ENCODE assay signal across 1 cellular context in the genomic region with DNA sequence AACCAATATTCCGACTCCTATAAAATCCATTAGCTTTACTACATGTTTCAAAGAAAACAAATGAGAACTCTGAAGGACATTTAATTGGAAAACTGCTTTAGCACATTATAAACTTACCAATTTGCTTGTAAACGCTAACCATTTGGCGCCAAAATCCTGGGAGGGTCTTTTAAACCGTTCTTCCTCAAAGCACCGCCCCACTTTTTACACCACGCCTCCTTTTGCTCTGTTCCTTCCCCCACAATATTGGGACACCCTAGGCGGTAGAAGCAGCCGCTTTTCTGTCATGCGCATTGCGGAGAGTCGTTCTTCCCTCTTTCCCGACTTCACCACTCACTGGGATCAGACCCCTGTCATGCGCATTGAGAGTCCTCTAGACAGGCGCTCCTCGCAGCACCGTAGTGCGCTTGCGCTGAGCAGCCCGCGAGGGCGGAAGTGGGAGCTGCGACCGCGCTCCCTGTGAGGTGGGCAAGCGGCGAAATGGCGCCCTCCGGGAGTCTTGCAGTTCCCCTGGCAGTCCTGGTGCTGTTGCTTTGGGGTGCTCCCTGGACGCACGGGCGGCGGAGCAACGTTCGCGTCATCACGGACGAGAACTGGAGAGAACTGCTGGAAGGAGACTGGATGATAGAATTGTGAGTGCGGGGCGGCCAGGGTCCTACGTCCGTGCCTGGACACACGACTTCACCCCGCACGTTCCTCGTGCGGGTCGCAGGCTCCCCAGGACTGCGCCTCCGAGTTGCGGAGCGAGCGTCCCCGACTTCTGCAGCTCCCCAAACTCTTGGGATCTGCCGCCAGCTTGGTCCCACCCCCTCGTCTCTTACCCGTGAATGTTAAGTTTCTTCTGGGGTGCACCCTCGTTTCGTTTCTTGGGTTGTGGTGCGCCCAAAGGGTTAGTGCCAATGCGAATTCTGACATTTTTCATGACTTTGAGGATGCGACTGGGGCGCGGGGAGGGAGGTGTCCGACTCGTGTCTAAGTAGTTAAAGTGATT.
TF ChIP-seq lines count a peak whose summit lies in the region.

A gene with protein sequence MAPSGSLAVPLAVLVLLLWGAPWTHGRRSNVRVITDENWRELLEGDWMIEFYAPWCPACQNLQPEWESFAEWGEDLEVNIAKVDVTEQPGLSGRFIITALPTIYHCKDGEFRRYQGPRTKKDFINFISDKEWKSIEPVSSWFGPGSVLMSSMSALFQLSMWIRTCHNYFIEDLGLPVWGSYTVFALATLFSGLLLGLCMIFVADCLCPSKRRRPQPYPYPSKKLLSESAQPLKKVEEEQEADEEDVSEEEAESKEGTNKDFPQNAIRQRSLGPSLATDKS (plus strand): TSS at position 435 of the 991 bp plus-strand sequence. CDS start 46 bp downstream, at position 481.

TF ChIP-seq in HepG2, 621 proteins besides CTCF, POLR2A, EP300 and RAD21 (continued from another document and continues in another):
- TF ChIP-seq, protein P1, sequence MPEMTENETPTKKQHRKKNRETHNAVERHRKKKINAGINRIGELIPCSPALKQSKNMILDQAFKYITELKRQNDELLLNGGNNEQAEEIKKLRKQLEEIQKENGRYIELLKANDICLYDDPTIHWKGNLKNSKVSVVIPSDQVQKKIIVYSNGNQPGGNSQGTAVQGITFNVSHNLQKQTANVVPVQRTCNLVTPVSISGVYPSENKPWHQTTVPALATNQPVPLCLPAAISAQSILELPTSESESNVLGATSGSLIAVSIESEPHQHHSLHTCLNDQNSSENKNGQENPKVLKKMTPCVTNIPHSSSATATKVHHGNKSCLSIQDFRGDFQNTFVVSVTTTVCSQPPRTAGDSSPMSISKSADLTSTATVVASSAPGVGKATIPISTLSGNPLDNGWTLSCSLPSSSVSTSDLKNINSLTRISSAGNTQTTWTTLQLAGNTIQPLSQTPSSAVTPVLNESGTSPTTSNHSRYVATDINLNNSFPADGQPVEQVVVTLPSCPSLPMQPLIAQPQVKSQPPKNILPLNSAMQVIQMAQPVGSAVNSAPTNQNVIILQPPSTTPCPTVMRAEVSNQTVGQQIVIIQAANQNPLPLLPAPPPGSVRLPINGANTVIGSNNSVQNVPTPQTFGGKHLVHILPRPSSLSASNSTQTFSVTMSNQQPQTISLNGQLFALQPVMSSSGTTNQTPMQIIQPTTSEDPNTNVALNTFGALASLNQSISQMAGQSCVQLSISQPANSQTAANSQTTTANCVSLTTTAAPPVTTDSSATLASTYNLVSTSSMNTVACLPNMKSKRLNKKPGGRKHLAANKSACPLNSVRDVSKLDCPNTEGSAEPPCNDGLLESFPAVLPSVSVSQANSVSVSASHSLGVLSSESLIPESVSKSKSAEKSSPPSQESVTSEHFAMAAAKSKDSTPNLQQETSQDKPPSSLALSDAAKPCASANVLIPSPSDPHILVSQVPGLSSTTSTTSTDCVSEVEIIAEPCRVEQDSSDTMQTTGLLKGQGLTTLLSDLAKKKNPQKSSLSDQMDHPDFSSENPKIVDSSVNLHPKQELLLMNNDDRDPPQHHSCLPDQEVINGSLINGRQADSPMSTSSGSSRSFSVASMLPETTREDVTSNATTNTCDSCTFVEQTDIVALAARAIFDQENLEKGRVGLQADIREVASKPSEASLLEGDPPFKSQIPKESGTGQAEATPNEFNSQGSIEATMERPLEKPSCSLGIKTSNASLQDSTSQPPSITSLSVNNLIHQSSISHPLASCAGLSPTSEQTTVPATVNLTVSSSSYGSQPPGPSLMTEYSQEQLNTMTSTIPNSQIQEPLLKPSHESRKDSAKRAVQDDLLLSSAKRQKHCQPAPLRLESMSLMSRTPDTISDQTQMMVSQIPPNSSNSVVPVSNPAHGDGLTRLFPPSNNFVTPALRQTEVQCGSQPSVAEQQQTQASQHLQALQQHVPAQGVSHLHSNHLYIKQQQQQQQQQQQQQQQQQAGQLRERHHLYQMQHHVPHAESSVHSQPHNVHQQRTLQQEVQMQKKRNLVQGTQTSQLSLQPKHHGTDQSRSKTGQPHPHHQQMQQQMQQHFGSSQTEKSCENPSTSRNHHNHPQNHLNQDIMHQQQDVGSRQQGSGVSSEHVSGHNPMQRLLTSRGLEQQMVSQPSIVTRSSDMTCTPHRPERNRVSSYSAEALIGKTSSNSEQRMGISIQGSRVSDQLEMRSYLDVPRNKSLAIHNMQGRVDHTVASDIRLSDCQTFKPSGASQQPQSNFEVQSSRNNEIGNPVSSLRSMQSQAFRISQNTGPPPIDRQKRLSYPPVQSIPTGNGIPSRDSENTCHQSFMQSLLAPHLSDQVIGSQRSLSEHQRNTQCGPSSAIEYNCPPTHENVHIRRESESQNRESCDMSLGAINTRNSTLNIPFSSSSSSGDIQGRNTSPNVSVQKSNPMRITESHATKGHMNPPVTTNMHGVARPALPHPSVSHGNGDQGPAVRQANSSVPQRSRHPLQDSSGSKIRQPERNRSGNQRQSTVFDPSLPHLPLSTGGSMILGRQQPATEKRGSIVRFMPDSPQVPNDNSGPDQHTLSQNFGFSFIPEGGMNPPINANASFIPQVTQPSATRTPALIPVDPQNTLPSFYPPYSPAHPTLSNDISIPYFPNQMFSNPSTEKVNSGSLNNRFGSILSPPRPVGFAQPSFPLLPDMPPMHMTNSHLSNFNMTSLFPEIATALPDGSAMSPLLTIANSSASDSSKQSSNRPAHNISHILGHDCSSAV (CRISPR knock-in tag; IDR thresholded peaks at IDR 0.05; ENCODE audit: borderline replicate concordance), result no peak
- peak; percentile 83; the same call in 1 of the 2 replicates for TF ChIP-seq DNMT1 (CRISPR knock-in tag; IDR thresholded peaks at IDR 0.05)
- no peak for TF ChIP-seq THYN1 (CRISPR knock-in tag; IDR thresholded peaks at IDR 0.05; ENCODE audit: borderline replicate concordance, low read depth)
- TF ChIP-seq ZNF557 (CRISPR knock-in tag; IDR thresholded peaks at IDR 0.05), result no peak
- no peak for TF ChIP-seq PHB2 (IDR thresholded peaks at IDR 0.05; ENCODE audit: partially characterized antibody)
- TF ChIP-seq PAWR (CRISPR knock-in tag; IDR thresholded peaks at IDR 0.05; ENCODE audit: borderline replicate concordance), result no peak
- no peak for TF ChIP-seq ZNF709 (CRISPR knock-in tag; IDR thresholded peaks at IDR 0.05)
- TF ChIP-seq, protein P2, sequence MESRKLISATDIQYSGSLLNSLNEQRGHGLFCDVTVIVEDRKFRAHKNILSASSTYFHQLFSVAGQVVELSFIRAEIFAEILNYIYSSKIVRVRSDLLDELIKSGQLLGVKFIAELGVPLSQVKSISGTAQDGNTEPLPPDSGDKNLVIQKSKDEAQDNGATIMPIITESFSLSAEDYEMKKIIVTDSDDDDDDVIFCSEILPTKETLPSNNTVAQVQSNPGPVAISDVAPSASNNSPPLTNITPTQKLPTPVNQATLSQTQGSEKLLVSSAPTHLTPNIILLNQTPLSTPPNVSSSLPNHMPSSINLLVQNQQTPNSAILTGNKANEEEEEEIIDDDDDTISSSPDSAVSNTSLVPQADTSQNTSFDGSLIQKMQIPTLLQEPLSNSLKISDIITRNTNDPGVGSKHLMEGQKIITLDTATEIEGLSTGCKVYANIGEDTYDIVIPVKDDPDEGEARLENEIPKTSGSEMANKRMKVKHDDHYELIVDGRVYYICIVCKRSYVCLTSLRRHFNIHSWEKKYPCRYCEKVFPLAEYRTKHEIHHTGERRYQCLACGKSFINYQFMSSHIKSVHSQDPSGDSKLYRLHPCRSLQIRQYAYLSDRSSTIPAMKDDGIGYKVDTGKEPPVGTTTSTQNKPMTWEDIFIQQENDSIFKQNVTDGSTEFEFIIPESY (CRISPR knock-in tag; IDR thresholded peaks at IDR 0.05), result no peak
- peak; percentile 64; the same call in 1 of the 2 replicates for TF ChIP-seq ZNF768 (CRISPR knock-in tag; IDR thresholded peaks at IDR 0.05)
- TF ChIP-seq NCOA1 (CRISPR knock-in tag; IDR thresholded peaks at IDR 0.05), result no peak
- TF ChIP-seq ZNF33B (CRISPR knock-in tag; IDR thresholded peaks at IDR 0.05), result 0 out of 2 replicates have a peak, but pooled peaks have one; percentile 55
- TF ChIP-seq MAFK (conservative IDR thresholded peaks at IDR 0.05 in 1 of 2, IDR thresholded peaks at IDR 0.05 in 1 of 2; ENCODE audit: low read length in 2 of 2), result no peak
- peak; percentile 95 for TF ChIP-seq SALL1 (CRISPR knock-in tag; IDR thresholded peaks at IDR 0.05)
- no peak; the same call in 1 of the 2 replicates for TF ChIP-seq ZFP36L1 (CRISPR knock-in tag; IDR thresholded peaks at IDR 0.05)
- no peak for TF ChIP-seq HOXD1 (CRISPR knock-in tag; IDR thresholded peaks at IDR 0.05)
- TF ChIP-seq, protein P3, sequence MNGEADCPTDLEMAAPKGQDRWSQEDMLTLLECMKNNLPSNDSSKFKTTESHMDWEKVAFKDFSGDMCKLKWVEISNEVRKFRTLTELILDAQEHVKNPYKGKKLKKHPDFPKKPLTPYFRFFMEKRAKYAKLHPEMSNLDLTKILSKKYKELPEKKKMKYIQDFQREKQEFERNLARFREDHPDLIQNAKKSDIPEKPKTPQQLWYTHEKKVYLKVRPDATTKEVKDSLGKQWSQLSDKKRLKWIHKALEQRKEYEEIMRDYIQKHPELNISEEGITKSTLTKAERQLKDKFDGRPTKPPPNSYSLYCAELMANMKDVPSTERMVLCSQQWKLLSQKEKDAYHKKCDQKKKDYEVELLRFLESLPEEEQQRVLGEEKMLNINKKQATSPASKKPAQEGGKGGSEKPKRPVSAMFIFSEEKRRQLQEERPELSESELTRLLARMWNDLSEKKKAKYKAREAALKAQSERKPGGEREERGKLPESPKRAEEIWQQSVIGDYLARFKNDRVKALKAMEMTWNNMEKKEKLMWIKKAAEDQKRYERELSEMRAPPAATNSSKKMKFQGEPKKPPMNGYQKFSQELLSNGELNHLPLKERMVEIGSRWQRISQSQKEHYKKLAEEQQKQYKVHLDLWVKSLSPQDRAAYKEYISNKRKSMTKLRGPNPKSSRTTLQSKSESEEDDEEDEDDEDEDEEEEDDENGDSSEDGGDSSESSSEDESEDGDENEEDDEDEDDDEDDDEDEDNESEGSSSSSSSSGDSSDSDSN (CRISPR knock-in tag; IDR thresholded peaks at IDR 0.05), result peak; percentile 90
- TF ChIP-seq PTBP1 (IDR thresholded peaks at IDR 0.05; ENCODE audit: low read depth, low read length, poor library complexity, severe bottlenecking), result no peak
- no peak for TF ChIP-seq ZNF790 (CRISPR knock-in tag; IDR thresholded peaks at IDR 0.05; ENCODE audit: borderline replicate concordance)
- TF ChIP-seq ATM (IDR thresholded peaks at IDR 0.05; ENCODE audit: borderline replicate concordance), result no peak
- no peak for TF ChIP-seq EHMT2 (IDR thresholded peaks at IDR 0.05; ENCODE audit: borderline replicate concordance, low read depth, low read length)
- peak; percentile 51; the same call in 1 of the 2 replicates for TF ChIP-seq SRY (CRISPR knock-in tag; IDR thresholded peaks at IDR 0.05)
- TF ChIP-seq NFE2L1 (CRISPR knock-in tag; IDR thresholded peaks at IDR 0.05; ENCODE audit: borderline replicate concordance), result no peak
- peak; percentile 56; the same call in 1 of the 2 replicates for TF ChIP-seq FOXK1 (CRISPR knock-in tag; IDR thresholded peaks at IDR 0.05; ENCODE audit: borderline replicate concordance, low read depth)
- TF ChIP-seq ZNF331 (CRISPR knock-in tag; IDR thresholded peaks at IDR 0.05), result peak; percentile 60; the same call in 1 of the 2 replicates
- peak; percentile 61; the same call in 1 of the 2 replicates for TF ChIP-seq ZNF616 (CRISPR knock-in tag; IDR thresholded peaks at IDR 0.05; ENCODE audit: low read depth)
- TF ChIP-seq, protein P4, sequence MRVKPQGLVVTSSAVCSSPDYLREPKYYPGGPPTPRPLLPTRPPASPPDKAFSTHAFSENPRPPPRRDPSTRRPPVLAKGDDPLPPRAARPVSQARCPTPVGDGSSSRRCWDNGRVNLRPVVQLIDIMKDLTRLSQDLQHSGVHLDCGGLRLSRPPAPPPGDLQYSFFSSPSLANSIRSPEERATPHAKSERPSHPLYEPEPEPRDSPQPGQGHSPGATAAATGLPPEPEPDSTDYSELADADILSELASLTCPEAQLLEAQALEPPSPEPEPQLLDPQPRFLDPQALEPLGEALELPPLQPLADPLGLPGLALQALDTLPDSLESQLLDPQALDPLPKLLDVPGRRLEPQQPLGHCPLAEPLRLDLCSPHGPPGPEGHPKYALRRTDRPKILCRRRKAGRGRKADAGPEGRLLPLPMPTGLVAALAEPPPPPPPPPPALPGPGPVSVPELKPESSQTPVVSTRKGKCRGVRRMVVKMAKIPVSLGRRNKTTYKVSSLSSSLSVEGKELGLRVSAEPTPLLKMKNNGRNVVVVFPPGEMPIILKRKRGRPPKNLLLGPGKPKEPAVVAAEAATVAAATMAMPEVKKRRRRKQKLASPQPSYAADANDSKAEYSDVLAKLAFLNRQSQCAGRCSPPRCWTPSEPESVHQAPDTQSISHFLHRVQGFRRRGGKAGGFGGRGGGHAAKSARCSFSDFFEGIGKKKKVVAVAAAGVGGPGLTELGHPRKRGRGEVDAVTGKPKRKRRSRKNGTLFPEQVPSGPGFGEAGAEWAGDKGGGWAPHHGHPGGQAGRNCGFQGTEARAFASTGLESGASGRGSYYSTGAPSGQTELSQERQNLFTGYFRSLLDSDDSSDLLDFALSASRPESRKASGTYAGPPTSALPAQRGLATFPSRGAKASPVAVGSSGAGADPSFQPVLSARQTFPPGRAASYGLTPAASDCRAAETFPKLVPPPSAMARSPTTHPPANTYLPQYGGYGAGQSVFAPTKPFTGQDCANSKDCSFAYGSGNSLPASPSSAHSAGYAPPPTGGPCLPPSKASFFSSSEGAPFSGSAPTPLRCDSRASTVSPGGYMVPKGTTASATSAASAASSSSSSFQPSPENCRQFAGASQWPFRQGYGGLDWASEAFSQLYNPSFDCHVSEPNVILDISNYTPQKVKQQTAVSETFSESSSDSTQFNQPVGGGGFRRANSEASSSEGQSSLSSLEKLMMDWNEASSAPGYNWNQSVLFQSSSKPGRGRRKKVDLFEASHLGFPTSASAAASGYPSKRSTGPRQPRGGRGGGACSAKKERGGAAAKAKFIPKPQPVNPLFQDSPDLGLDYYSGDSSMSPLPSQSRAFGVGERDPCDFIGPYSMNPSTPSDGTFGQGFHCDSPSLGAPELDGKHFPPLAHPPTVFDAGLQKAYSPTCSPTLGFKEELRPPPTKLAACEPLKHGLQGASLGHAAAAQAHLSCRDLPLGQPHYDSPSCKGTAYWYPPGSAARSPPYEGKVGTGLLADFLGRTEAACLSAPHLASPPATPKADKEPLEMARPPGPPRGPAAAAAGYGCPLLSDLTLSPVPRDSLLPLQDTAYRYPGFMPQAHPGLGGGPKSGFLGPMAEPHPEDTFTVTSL (CRISPR knock-in tag; IDR thresholded peaks at IDR 0.05; ENCODE audit: borderline replicate concordance), result 0 out of 2 replicates have a peak, but pooled peaks have one; percentile 28
- TF ChIP-seq RFXAP (CRISPR knock-in tag; IDR thresholded peaks at IDR 0.05; ENCODE audit: borderline replicate concordance), result no peak
- TF ChIP-seq, protein P5, sequence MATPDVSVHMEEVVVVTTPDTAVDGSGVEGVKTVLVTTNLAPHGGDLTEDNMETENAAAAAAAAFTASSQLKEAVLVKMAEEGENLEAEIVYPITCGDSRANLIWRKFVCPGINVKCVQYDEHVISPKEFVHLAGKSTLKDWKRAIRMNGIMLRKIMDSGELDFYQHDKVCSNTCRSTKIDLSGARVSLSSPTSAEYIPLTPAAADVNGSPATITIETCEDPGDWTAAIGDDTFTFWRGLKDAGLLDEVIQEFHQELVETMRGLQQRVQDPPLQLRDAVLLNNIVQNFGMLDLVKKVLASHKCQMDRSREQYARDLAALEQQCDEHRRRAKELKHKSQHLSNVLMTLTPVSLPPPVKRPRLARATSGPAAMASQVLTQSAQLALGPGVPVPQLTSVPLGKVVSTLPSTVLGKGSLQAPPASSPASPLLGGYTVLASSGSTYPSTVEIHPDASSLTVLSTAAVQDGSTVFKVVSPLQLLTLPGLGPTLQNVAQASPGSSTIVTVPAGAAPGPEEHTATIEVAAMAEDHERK (CRISPR knock-in tag; IDR thresholded peaks at IDR 0.05; ENCODE audit: low read depth), result no peak
- peak; percentile 61; the same call in 1 of the 2 replicates for TF ChIP-seq ZFY (CRISPR knock-in tag; IDR thresholded peaks at IDR 0.05)
- TF ChIP-seq KLF6 (CRISPR knock-in tag; IDR thresholded peaks at IDR 0.05), result no peak
- peak; percentile 39; the same call in 1 of the 2 replicates for TF ChIP-seq SMAD1 (CRISPR knock-in tag; IDR thresholded peaks at IDR 0.05; ENCODE audit: borderline replicate concordance, low read depth)
- peak; percentile 53 for TF ChIP-seq HDAC2 (CRISPR knock-in tag; IDR thresholded peaks at IDR 0.05)
- no peak for TF ChIP-seq CCAR2 (optimal IDR thresholded peaks at IDR 0.05; ENCODE audit: low read depth, low read length)
- no peak for TF ChIP-seq ZNF253 (CRISPR knock-in tag; IDR thresholded peaks at IDR 0.05; ENCODE audit: borderline replicate concordance)
